9 cellular contexts compared by ENCODE assay signal in the genomic region with DNA sequence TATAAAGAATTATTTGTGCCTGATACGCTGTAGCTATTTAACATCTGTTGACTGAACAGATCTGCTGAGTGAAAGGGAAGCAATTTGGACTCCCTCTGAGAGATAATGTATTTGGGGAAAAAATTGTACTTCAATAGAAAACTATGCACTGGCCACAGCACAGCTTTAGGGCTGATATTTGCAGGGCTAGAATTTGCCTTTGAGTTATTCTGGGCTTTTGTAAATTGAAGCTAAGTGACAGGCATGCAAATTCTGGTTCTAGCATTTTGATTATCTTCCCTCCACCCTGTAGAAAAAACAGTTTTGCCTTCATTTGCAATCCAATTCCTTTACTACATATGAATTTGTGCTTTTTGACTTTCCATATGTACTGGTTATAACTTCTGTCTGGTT. TPM values are rescaled to one million over a fixed set of nuclear protein-coding genes. Genes with fewer than 3 reads are reported as not detected.
DNase-seq lines count a peak whose midpoint lies in the region; ATAC-seq, FAIRE-seq and TF ChIP-seq lines count a peak whose summit lies in the region.
"Had no signal": no experiment of that assay in that cellular context is flagged by ENCODE, and none has a peak within 500 bp of the region (broad histone marks: within the 10 kb centered on the region; RNA-seq: fewer than 3 reads in every experiment).

No MANE protein-coding gene starts in this region.

- H3K9ac ChIP-seq in HepG2 (ENCODE audit: insufficient read depth, low read depth, low read length), result no peak overlapping the region

- peak overlapping the region; percentile 56 to 79 for H3K4me3 Mint-ChIP-seq in activated T-cell treated with anti-CD3 and anti-CD28 coated beads, Interleukin-2, amount 50 U/mL, for 72 hours

- no peak for TF ChIP-seq POLR2A in HepG2 (IDR thresholded peaks at IDR 0.05; ENCODE audit: insufficient read depth in 1 of 2, low read depth in 2 of 2, low read length in 2 of 2)
- no peak for TF ChIP-seq POLR2A in thyroid gland (IDR thresholded peaks at IDR 0.05)

- no peak overlapping the region for H2AFZ ChIP-seq in HepG2 (ENCODE audit: low read length)

- no peak for DNase-seq in activated T-cell treated with anti-CD3 and anti-CD28 coated beads, Interleukin-2, amount 50 U/mL, for 72 hours
- no peak for DNase-seq in activated T-cell treated with anti-CD3 and anti-CD28 coated beads, Interleukin-2, amount 50 U/mL, for 1 hour
- no peak for DNase-seq in activated naive CD4-positive, alpha-beta T cell treated with anti-CD3 and anti-CD28 coated beads, Interleukin-2, amount 50 U/mL, for 72 hours (ENCODE audit: low spot score in 2 of 2)
- DNase-seq in HepG2 (ENCODE audit: low spot score) (no peak), thyroid gland (no peak), mesenteric fat pad (ENCODE audit: low spot score) (no peak), putamen (ENCODE audit: low spot score) (no peak)
- DNase-seq: activated effector memory CD4-positive, alpha-beta T cell treated with Interleukin-2 at 50 U/mL for 16 hours had no signal

- WGBS in HepG2 (ENCODE audit: low lambda C conversion rate), result 92% methylated on average over 1 of the region's 1 CpG
- WGBS in thyroid gland, 2 donors, result 92% methylated on average over 1 of the region's 1 CpG

- peak overlapping the region; percentile 29; the same call in 1 of the 2 replicates for H3K4me2 ChIP-seq in HepG2 (ENCODE audit: low read depth, low read length)

- peaks cover 90% of the 10 kb centered on the region for H3K4me1 Mint-ChIP-seq in activated T-cell treated with anti-CD3 and anti-CD28 coated beads, Interleukin-2, amount 50 U/mL, for 72 hours (ENCODE audit: low read depth)

- no peaks in the 10 kb centered on the region for H3K27me3 ChIP-seq in HepG2 (ENCODE audit: control insufficient read depth in 1 of 2, insufficient read depth in 2 of 2, low read length in 2 of 2)
- H3K27me3 ChIP-seq in thyroid gland, result no peaks in the 10 kb centered on the region

- no peak for FAIRE-seq in HepG2 (lab: Jason Lieb, UNC)

- peaks cover 66% of the 10 kb centered on the region for H3K4me1 ChIP-seq in HepG2 (ENCODE audit: insufficient read depth, low read length)
- H3K4me1 ChIP-seq in thyroid gland, result peaks cover 17 to 22% of the 10 kb centered on the region in 2 donors

- H3K4me3 ChIP-seq in HepG2 (replicated peaks in 1 of 3; ENCODE audit: insufficient read depth in 1 of 3, low read depth in 2 of 3, low read length in 3 of 3), result no peak overlapping the region
- no peak overlapping the region for H3K4me3 ChIP-seq in thyroid gland (replicated peaks in 1 of 3)

- no peaks in the 10 kb centered on the region for H3K9me3 Mint-ChIP-seq in activated T-cell treated with anti-CD3 and anti-CD28 coated beads, Interleukin-2, amount 50 U/mL, for 72 hours
- H3K9me3 Mint-ChIP-seq in activated naive CD4-positive, alpha-beta T cell treated with anti-CD3 and anti-CD28 coated beads, Interleukin-2, amount 50 U/mL, for 72 hours, result no peaks in the 10 kb centered on the region

- H3K27ac ChIP-seq in HepG2 (ENCODE audit: extremely low read length, insufficient read depth, low read length) (peak overlapping the region; percentile 35), thyroid gland (peak overlapping the region; percentile 72 to 78 (median 72))

- no peak for ATAC-seq in activated T-cell treated with anti-CD3 and anti-CD28 coated beads, Interleukin-2, amount 50 U/mL, for 72 hours (replicated peaks in 1 of 2)
- ATAC-seq in activated naive CD4-positive, alpha-beta T cell treated with anti-CD3 and anti-CD28 coated beads, Interleukin-2, amount 50 U/mL, for 72 hours, result no peak
- ATAC-seq in HepG2 (no peak; the same call in 2 of the 3 replicates), GM21360 (IDR thresholded peaks at IDR 0.05; ENCODE audit: unreplicated experiment) (no peak)

- TF ChIP-seq RAD21 in HepG2 (CRISPR knock-in tag; IDR thresholded peaks at IDR 0.05), result no peak

- CTCF ChIA-PET in HepG2 (lab: Yijun Ruan, JAX; ENCODE audit: low intra/inter-chr PET ratio, low total read pairs), result interaction anchor here (1.5 to 2.4 kb wide), 3 partner anchors 14 to 471 kb away, joined by 5 to 15 read pairs (median 8); no protein-coding TSS in a partner anchor

- TF ChIP-seq CTCF in HepG2 (CRISPR knock-in tag; IDR thresholded peaks at IDR 0.05) (no peak), thyroid gland (IDR thresholded peaks at IDR 0.05) (no peak)

- peak overlapping the region; percentile 96 for H3K27ac Mint-ChIP-seq in activated T-cell treated with anti-CD3 and anti-CD28 coated beads, Interleukin-2, amount 50 U/mL, for 72 hours
- peak overlapping the region; percentile 12 to 66 for H3K27ac Mint-ChIP-seq in activated naive CD4-positive, alpha-beta T cell treated with anti-CD3 and anti-CD28 coated beads, Interleukin-2, amount 50 U/mL, for 72 hours

- H3K9me3 ChIP-seq in HepG2 (ENCODE audit: low read length) (no peaks in the 10 kb centered on the region), thyroid gland (no peaks in the 10 kb centered on the region)

- H3K36me3 Mint-ChIP-seq in activated T-cell treated with anti-CD3 and anti-CD28 coated beads, Interleukin-2, amount 50 U/mL, for 72 hours (ENCODE audit: insufficient read depth in 2 of 2), result peaks cover 29 to 34% of the 10 kb centered on the region in 2 donors
- H3K36me3 Mint-ChIP-seq in activated naive CD4-positive, alpha-beta T cell treated with anti-CD3 and anti-CD28 coated beads, Interleukin-2, amount 50 U/mL, for 72 hours, result peaks cover 22 to 69% of the 10 kb centered on the region in 2 donors

- peaks cover 65% of the 10 kb centered on the region for H3K79me2 ChIP-seq in HepG2 (ENCODE audit: insufficient read depth, low read length)

- no peaks in the 10 kb centered on the region for H3K27me3 Mint-ChIP-seq in activated T-cell treated with anti-CD3 and anti-CD28 coated beads, Interleukin-2, amount 50 U/mL, for 72 hours (ENCODE audit: low read depth)

- H3K36me3 ChIP-seq in HepG2 (replicated peaks in 1 of 2; ENCODE audit: control insufficient read depth in 1 of 2, insufficient read depth in 2 of 2, low read length in 2 of 2), result peaks cover 2 to 23% of the 10 kb centered on the region in 2 experiments; a peak in 4 of 5 replicates
- H3K36me3 ChIP-seq in thyroid gland, result no peaks in the 10 kb centered on the region

- in situ Hi-C loops in HepG2 (cut with HindIII; ENCODE audit: extremely low pct_ligation_motif_present, low pct_unique_long_range_greater_than_20kb), result no loop called here

- peaks cover 15% of the 10 kb centered on the region; the same call in 1 of the 2 replicates for H4K20me1 ChIP-seq in HepG2 (ENCODE audit: insufficient read depth, low read length)

- TF ChIP-seq EP300 in HepG2 (IDR thresholded peaks at IDR 0.05; ENCODE audit: low read depth in 2 of 2, low read length in 2 of 2) (no peak), HepG2 (CRISPR knock-in tag; IDR thresholded peaks at IDR 0.05; ENCODE audit: borderline replicate concordance) (no peak)

- POLR2A ChIA-PET in HepG2 (lab: Yijun Ruan, JAX), result no interaction called here

- no TSS peak for BruUV-seq in HepG2 (replicated peaks; lab: Mats Ljungman, UMichigan)

- intact Hi-C loops in HepG2 (cut with micrococcal nuclease; ENCODE audit: unreplicated experiment) (no loop called here), thyroid gland (cut with DNase I) (no loop called here)

RNA-seq across cellular contexts. Expression of gene KYAT3, which starts 7.9 kb away (rescaled TPM):
- total RNA-seq in activated T-cell treated with anti-CD3 and anti-CD28 coated beads, Interleukin-2, amount 50 U/mL, for 72 hours, result 10 to 100 TPM; 47.9 to 71.4 TPM
- 10 to 100 TPM; 37.6 to 65.6 TPM for total RNA-seq in activated naive CD4-positive, alpha-beta T cell treated with anti-CD3 and anti-CD28 coated beads, Interleukin-2, amount 50 U/mL, for 72 hours
- total RNA-seq in HepG2 (2016; rRNA removed; fragmentation: Illumina TruSeq; extraction: Trizol), result 31.8 and 49.5 TPM in 2 replicates
- 7.7 and 9.1 TPM in 2 replicates for total RNA-seq in HepG2 (2016; cell fraction: cytosol; rRNA removed; fragmentation: Illumina TruSeq; extraction: Trizol; ENCODE audit: low read depth)
- total RNA-seq in HepG2 (2016; cell fraction: insoluble cytoplasmic fraction; rRNA removed; fragmentation: Illumina TruSeq; extraction: Trizol), result 29.0 and 50.3 TPM in 2 replicates
- 10.1 and 12.6 TPM in 2 replicates for total RNA-seq in HepG2 (2016; cell fraction: membrane; rRNA removed; fragmentation: Illumina TruSeq; extraction: Trizol)
- total RNA-seq in HepG2 (2016; cell fraction: nucleus; rRNA removed; fragmentation: Illumina TruSeq; extraction: Trizol), result 22.9 and 26.9 TPM in 2 replicates
- polyA plus RNA-seq in HepG2 (2011; rRNA removed), result 12.2 and 17.7 TPM in 2 replicates
- polyA plus RNA-seq in HepG2 (2011; cell fraction: cytosol; rRNA removed), result 8.2 and 11.6 TPM in 2 replicates
- polyA plus RNA-seq in HepG2 (2011; cell fraction: nucleus; rRNA removed), result 13.6 and 17.0 TPM in 2 replicates
- 20.5 and 26.3 TPM in 2 replicates for polyA plus RNA-seq in HepG2 (2012)
- polyA plus RNA-seq in HepG2 (2016; cell fraction: cytosol; fragmentation: Illumina TruSeq; extraction: Trizol; ENCODE audit: low read depth), result 4.2 and 4.6 TPM in 2 replicates
- polyA plus RNA-seq in HepG2 (2016; cell fraction: insoluble cytoplasmic fraction; fragmentation: Illumina TruSeq; extraction: Trizol; ENCODE audit: low read depth), result 35.7 and 36.7 TPM in 2 replicates
- polyA plus RNA-seq in HepG2 (2016; cell fraction: membrane; fragmentation: Illumina TruSeq; extraction: Trizol; ENCODE audit: low read depth), result 6.5 and 6.6 TPM in 2 replicates
- polyA plus RNA-seq in HepG2 (2016; cell fraction: nucleus; fragmentation: Illumina TruSeq; extraction: Trizol; ENCODE audit: insufficient read depth, low read depth), result 28.9 and 31.3 TPM in 2 replicates
- polyA minus RNA-seq in HepG2 (2011; rRNA and poly(A)+ RNA removed; ENCODE audit: low replicate concordance), result 1.3 and 3.0 TPM in 2 replicates
- polyA minus RNA-seq in HepG2 (2011; cell fraction: cytosol; rRNA and poly(A)+ RNA removed), result 9.8 and 13.1 TPM in 2 replicates
- polyA minus RNA-seq in HepG2 (2011; cell fraction: nucleus; rRNA and poly(A)+ RNA removed), result 22.7 and 25.5 TPM in 2 replicates
- total RNA-seq in thyroid gland, result 10 to 100 TPM; 28.1 to 39.2 (median 29.5) TPM
- total RNA-seq in mesenteric fat pad, result 28.1 TPM

RNA-seq across cellular contexts. Expression of gene RBMXL1, which starts 7.9 kb away (rescaled TPM):
- total RNA-seq in activated T-cell treated with anti-CD3 and anti-CD28 coated beads, Interleukin-2, amount 50 U/mL, for 72 hours, result 10 to 100 TPM; 18.6 to 32.0 TPM
- total RNA-seq in activated naive CD4-positive, alpha-beta T cell treated with anti-CD3 and anti-CD28 coated beads, Interleukin-2, amount 50 U/mL, for 72 hours, result 10 to 100 TPM; 23.7 to 27.2 TPM
- total RNA-seq in HepG2 (2016; rRNA removed; fragmentation: Illumina TruSeq; extraction: Trizol) (15.0 and 19.1 TPM in 2 replicates), thyroid gland (10 to 100 TPM; 13.3 to 22.8 (median 14.4) TPM), mesenteric fat pad (31.3 TPM)
- 1.3 TPM in 2 replicates for total RNA-seq in HepG2 (2016; cell fraction: cytosol; rRNA removed; fragmentation: Illumina TruSeq; extraction: Trizol; ENCODE audit: low read depth)
- total RNA-seq in HepG2 (2016; cell fraction: insoluble cytoplasmic fraction; rRNA removed; fragmentation: Illumina TruSeq; extraction: Trizol), result 13.4 and 18.0 TPM in 2 replicates
- total RNA-seq in HepG2 (2016; cell fraction: membrane; rRNA removed; fragmentation: Illumina TruSeq; extraction: Trizol), result 5.1 and 6.0 TPM in 2 replicates
- total RNA-seq in HepG2 (2016; cell fraction: nucleus; rRNA removed; fragmentation: Illumina TruSeq; extraction: Trizol), result 14.1 and 14.6 TPM in 2 replicates
- polyA plus RNA-seq in HepG2 (2011; rRNA removed), result 2.2 and 3.0 TPM in 2 replicates
- 1.6 and 2.0 TPM in 2 replicates for polyA plus RNA-seq in HepG2 (2011; cell fraction: cytosol; rRNA removed)
- polyA plus RNA-seq in HepG2 (2011; cell fraction: nucleus; rRNA removed), result 2.6 and 3.1 TPM in 2 replicates
- polyA plus RNA-seq in HepG2 (2012), result 3.9 and 4.1 TPM in 2 replicates
- polyA plus RNA-seq in HepG2 (2016; cell fraction: cytosol; fragmentation: Illumina TruSeq; extraction: Trizol; ENCODE audit: low read depth), result 0.86 and 1.0 TPM in 2 replicates
- 12.0 and 12.6 TPM in 2 replicates for polyA plus RNA-seq in HepG2 (2016; cell fraction: insoluble cytoplasmic fraction; fragmentation: Illumina TruSeq; extraction: Trizol; ENCODE audit: low read depth)
- 2.5 and 2.8 TPM in 2 replicates for polyA plus RNA-seq in HepG2 (2016; cell fraction: membrane; fragmentation: Illumina TruSeq; extraction: Trizol; ENCODE audit: low read depth)
- 11.8 and 12.9 TPM in 2 replicates for polyA plus RNA-seq in HepG2 (2016; cell fraction: nucleus; fragmentation: Illumina TruSeq; extraction: Trizol; ENCODE audit: insufficient read depth, low read depth)
- 3.4 and 6.8 TPM in 2 replicates for polyA minus RNA-seq in HepG2 (2011; rRNA and poly(A)+ RNA removed; ENCODE audit: low replicate concordance)
- 2.7 and 3.1 TPM in 2 replicates for polyA minus RNA-seq in HepG2 (2011; cell fraction: cytosol; rRNA and poly(A)+ RNA removed)
- 19.2 and 19.4 TPM in 2 replicates for polyA minus RNA-seq in HepG2 (2011; cell fraction: nucleus; rRNA and poly(A)+ RNA removed)

RNA-seq across cellular contexts. Expression of gene GBP3, which starts 38.1 kb away (rescaled TPM):
- 1 to 10 TPM; 7.1 to 9.0 TPM for total RNA-seq in activated T-cell treated with anti-CD3 and anti-CD28 coated beads, Interleukin-2, amount 50 U/mL, for 72 hours
- total RNA-seq in activated naive CD4-positive, alpha-beta T cell treated with anti-CD3 and anti-CD28 coated beads, Interleukin-2, amount 50 U/mL, for 72 hours, result 1 to 10 TPM; 3.2 to 9.3 TPM
- 0.32 and 0.46 TPM in 2 replicates for total RNA-seq in HepG2 (2016; rRNA removed; fragmentation: Illumina TruSeq; extraction: Trizol)
- not detected in 2 replicates for total RNA-seq in HepG2 (2016; cell fraction: cytosol; rRNA removed; fragmentation: Illumina TruSeq; extraction: Trizol; ENCODE audit: low read depth)
- total RNA-seq in HepG2 (2016; cell fraction: insoluble cytoplasmic fraction; rRNA removed; fragmentation: Illumina TruSeq; extraction: Trizol), result 0.41 and 0.51 TPM in 2 replicates
- 0.17 and 0.19 TPM in 2 replicates for total RNA-seq in HepG2 (2016; cell fraction: membrane; rRNA removed; fragmentation: Illumina TruSeq; extraction: Trizol)
- 0.31 and 1.8 TPM in 2 replicates for total RNA-seq in HepG2 (2016; cell fraction: nucleus; rRNA removed; fragmentation: Illumina TruSeq; extraction: Trizol)
- 0.16 and 0.56 TPM in 2 replicates for polyA plus RNA-seq in HepG2 (2011; rRNA removed)
- 0.25 and 0.36 TPM in 2 replicates for polyA plus RNA-seq in HepG2 (2011; cell fraction: cytosol; rRNA removed)
- polyA plus RNA-seq in HepG2 (2011; cell fraction: nucleus; rRNA removed), result 0.23 and 0.42 TPM in 2 replicates
- polyA plus RNA-seq in HepG2 (2012), result 0.48 and 0.56 TPM in 2 replicates
- polyA plus RNA-seq in HepG2 (2016; cell fraction: cytosol; fragmentation: Illumina TruSeq; extraction: Trizol; ENCODE audit: low read depth), result not detected in 2 replicates
- 0.52 and 0.87 TPM in 2 replicates for polyA plus RNA-seq in HepG2 (2016; cell fraction: insoluble cytoplasmic fraction; fragmentation: Illumina TruSeq; extraction: Trizol; ENCODE audit: low read depth)
- polyA plus RNA-seq in HepG2 (2016; cell fraction: membrane; fragmentation: Illumina TruSeq; extraction: Trizol; ENCODE audit: low read depth), result not detected in 2 replicates
- polyA plus RNA-seq in HepG2 (2016; cell fraction: nucleus; fragmentation: Illumina TruSeq; extraction: Trizol; ENCODE audit: insufficient read depth, low read depth), result 0.35 TPM in 1 of 2 replicates, not detected in the other
- polyA minus RNA-seq in HepG2 (2011; rRNA and poly(A)+ RNA removed; ENCODE audit: low replicate concordance), result 12.2 TPM in 1 of 2 replicates, not detected in the other
- 0.79 and 0.97 TPM in 2 replicates for polyA minus RNA-seq in HepG2 (2011; cell fraction: cytosol; rRNA and poly(A)+ RNA removed)
- polyA minus RNA-seq in HepG2 (2011; cell fraction: nucleus; rRNA and poly(A)+ RNA removed), result 0.37 and 0.64 TPM in 2 replicates
- total RNA-seq in thyroid gland, result 10 to 100 TPM; 16.0 to 32.6 (median 21.2) TPM
- total RNA-seq in mesenteric fat pad, result 10.3 TPM
